In genomic region chr5:13480834-13481233, GRCh38 we compare ENCODE assay signal across 15 cellular contexts.
"Had no signal": no experiment of that assay in that cellular context is flagged by ENCODE, and none has a peak within 500 bp of the region (broad histone marks: within the 10 kb centered on the region; RNA-seq: fewer than 3 reads in every experiment).

No MANE protein-coding gene starts in this region.

- H3K4me1 ChIP-seq: gastroesophageal sphincter, suprapubic skin had no signal

- H3K4me3 ChIP-seq: gastroesophageal sphincter, lung, neural progenitor cell, ovary, suprapubic skin had no signal

- H3K36me3 ChIP-seq: gastroesophageal sphincter, neural progenitor cell, ovary, suprapubic skin had no signal

- H3K4me3 Mint-ChIP-seq: activated CD4-positive, alpha-beta T cell treated with anti-CD3 and anti-CD28 coated beads, Interleukin-2, amount 10 ng/mL, durations not matched to agents 7 days and 5 days; activated T-helper 1 cell treated with anti-CD3 and anti-CD28 coated beads, Interleukin-12 subunit alpha, Interleukin-12 subunit beta, Interleukin-2, Interleukin-4 antibody, amounts not matched to agents 30 ng/mL and 10 ng/mL and 1 ng/mL, durations not matched to agents 14 hours and 24 hours and 36 hours; endodermal cell; naive B cell; neural progenitor cell had no signal

- H3K27me3 ChIP-seq: neural progenitor cell, ovary, suprapubic skin had no signal

- H3K27me3 Mint-ChIP-seq: activated CD4-positive, alpha-beta T cell treated with anti-CD3 and anti-CD28 coated beads, Interleukin-2, amount 10 ng/mL, durations not matched to agents 7 days and 5 days; naive B cell had no signal

- H3K36me3 Mint-ChIP-seq: naive B cell, neural progenitor cell had no signal

- DNase-seq: activated CD4-positive, alpha-beta T cell treated with anti-CD3 and anti-CD28 coated beads, Interleukin-2, amount 10 ng/mL, durations not matched to agents 7 days and 5 days; activated naive CD4-positive, alpha-beta T cell; endodermal cell; erythroblast; left colon; naive B cell; ovary; stimulated activated naive CD8-positive, alpha-beta T cell treated with anti-CD3 and anti-CD28 coated beads, Interleukin-15, Interleukin-2, amounts not matched to agents 100 U/mL and 50 U/mL, for 24 hours; trophoblast cell had no signal

- ATAC-seq: gastroesophageal sphincter; left colon; sciatic nerve; stimulated activated naive CD8-positive, alpha-beta T cell treated with anti-CD3 and anti-CD28 coated beads, Interleukin-15, Interleukin-2, amounts not matched to agents 100 U/mL and 50 U/mL, for 24 hours had no signal

- H2AFZ ChIP-seq: neural progenitor cell had no signal

- H3K27ac Mint-ChIP-seq: activated CD4-positive, alpha-beta T cell treated with anti-CD3 and anti-CD28 coated beads, Interleukin-2, amount 10 ng/mL, durations not matched to agents 7 days and 5 days; activated T-helper 1 cell treated with anti-CD3 and anti-CD28 coated beads, Interleukin-12 subunit alpha, Interleukin-12 subunit beta, Interleukin-2, Interleukin-4 antibody, amounts not matched to agents 30 ng/mL and 10 ng/mL and 1 ng/mL, durations not matched to agents 14 hours and 24 hours and 36 hours; endodermal cell; naive B cell; neural progenitor cell had no signal

- H3K9me3 Mint-ChIP-seq: activated CD4-positive, alpha-beta T cell treated with anti-CD3 and anti-CD28 coated beads, Interleukin-2, amount 10 ng/mL, durations not matched to agents 7 days and 5 days; activated T-helper 1 cell treated with anti-CD3 and anti-CD28 coated beads, Interleukin-12 subunit alpha, Interleukin-12 subunit beta, Interleukin-2, Interleukin-4 antibody, amounts not matched to agents 30 ng/mL and 10 ng/mL and 1 ng/mL, durations not matched to agents 14 hours and 24 hours and 36 hours; endodermal cell; neural progenitor cell had no signal

- H3K4me2 ChIP-seq: neural progenitor cell had no signal

- H3K4me1 Mint-ChIP-seq: activated CD4-positive, alpha-beta T cell treated with anti-CD3 and anti-CD28 coated beads, Interleukin-2, amount 10 ng/mL, durations not matched to agents 7 days and 5 days; naive B cell had no signal

- H3K27ac ChIP-seq: gastroesophageal sphincter, neural progenitor cell, ovary, suprapubic skin had no signal
